Comparison of ENCODE assay signal across 8 cellular contexts in the genomic region with DNA sequence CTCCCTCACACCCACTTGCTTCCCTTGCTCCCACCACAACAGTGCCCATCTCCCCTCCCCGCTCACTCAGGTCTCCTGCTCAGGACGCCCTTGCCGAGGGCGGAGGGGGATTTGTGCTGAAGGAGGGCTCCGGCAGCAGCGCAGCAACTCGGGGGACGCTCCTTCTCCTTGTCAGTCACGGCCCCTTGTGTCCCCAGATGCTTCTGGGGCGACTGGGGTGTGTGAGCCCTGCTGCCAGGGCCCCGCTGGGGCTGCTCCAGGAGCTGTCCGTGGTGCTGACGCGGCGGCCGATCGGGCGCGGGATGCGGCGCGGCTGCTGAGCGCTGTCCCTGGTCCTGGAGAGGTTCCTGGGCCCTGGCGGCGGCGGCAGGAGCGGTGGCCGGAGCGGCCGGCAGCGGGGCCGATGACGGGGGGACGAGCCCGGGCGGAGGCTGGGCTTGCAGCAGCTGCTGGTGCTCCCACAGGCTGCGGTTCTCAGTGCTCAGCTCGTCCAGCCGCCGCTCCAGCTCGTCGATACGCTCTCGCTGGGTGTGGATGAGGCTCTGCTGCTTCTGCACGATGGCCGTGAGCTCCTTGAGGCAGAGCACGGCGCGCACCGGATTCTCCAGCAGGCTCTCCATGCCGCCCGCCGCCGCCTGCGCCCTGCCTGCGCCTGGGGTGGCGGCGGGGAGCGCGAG.
DNase-seq lines count a peak whose midpoint lies in the region; ATAC-seq and TF ChIP-seq lines count a peak whose summit lies in the region.
"Not testable (repeated sequence)": the region's sequence is repeated elsewhere in the genome, so short reads cannot be mapped to it uniquely, and the experiment has no call there.

No MANE protein-coding gene starts in this region.

- peak overlapping the region; percentile 83 for H3K4me2 ChIP-seq in hepatocyte

- not testable (repeated sequence) for H3K4me1 Mint-ChIP-seq in activated CD8-positive, alpha-beta memory T cell treated with anti-CD3 and anti-CD28 coated beads, Interleukin-2, amount 10 ng/mL, durations not matched to agents 7 days and 5 days; naive thymus-derived CD4-positive, alpha-beta T cell

- not testable (repeated sequence) for H2AFZ ChIP-seq in hepatocyte

- under 1% methylated on average over 19 of the region's 60 CpGs for WGBS in hepatocyte (ENCODE audit: low lambda C conversion rate, missing lambda C conversion rate)
- 0 to 3% methylated on average over 1 to 6 of the region's 60 CpGs for WGBS in testis, 2 donors

- not testable (repeated sequence) for TF ChIP-seq POLR2A in testis (IDR thresholded peaks at IDR 0.05)

- peak; percentile 47 for ATAC-seq in HG02938 (IDR thresholded peaks at IDR 0.05; ENCODE audit: unreplicated experiment)
- ATAC-seq in activated CD8-positive, alpha-beta memory T cell treated with anti-CD3 and anti-CD28 coated beads, Interleukin-2, amount 10 ng/mL, durations not matched to agents 7 days and 5 days = peak; percentile 99
- peak; percentile 99 for ATAC-seq in naive thymus-derived CD4-positive, alpha-beta T cell

- H3K79me2 ChIP-seq in hepatocyte = not testable (repeated sequence)

- CTCF ChIA-PET in activated CD8-positive, alpha-beta memory T cell treated with anti-CD3 and anti-CD28 coated beads, Interleukin-2, amount 10 ng/mL, durations not matched to agents 7 days and 5 days (lab: Charles Lee); naive thymus-derived CD4-positive, alpha-beta T cell (lab: Charles Lee): not testable (repeated sequence)

- peak overlapping the region in 24 of 59 donors; percentile 27 to 88 (median 70) for H3K27ac ChIP-seq in dorsolateral prefrontal cortex
- H3K27ac ChIP-seq in hepatocyte = peak overlapping the region; percentile 57
- H3K27ac ChIP-seq in naive thymus-derived CD4-positive, alpha-beta T cell (ENCODE audit: low read depth, low read length); testis: not testable (repeated sequence)

- not testable (repeated sequence) for H3K36me3 ChIP-seq in hepatocyte (replicated peaks; ENCODE audit: insufficient read depth, low read depth); naive thymus-derived CD4-positive, alpha-beta T cell (ENCODE audit: control insufficient read depth in 2 of 3, insufficient read depth in 3 of 3, low read length in 3 of 3); testis (ENCODE audit: low read depth, missing control alignments)

- not testable (repeated sequence) for H3K27me3 ChIP-seq in dorsolateral prefrontal cortex; hepatocyte; naive thymus-derived CD4-positive, alpha-beta T cell (ENCODE audit: control insufficient read depth in 2 of 2, insufficient read depth in 2 of 2, low read length in 2 of 2); testis

- DNase-seq in DMS53 (lab: John Stamatoyannopoulos, UW) (peak; percentile 67), NCI-H2227 treated with DMSO at 0.1 percent for 48 hours (lab: John Stamatoyannopoulos, UW) (peak; percentile 44), dorsolateral prefrontal cortex (peak in 7 of 10 donors; percentile 19 to 67 (median 53)), hepatocyte (ENCODE audit: low spot score) (peak; percentile 63), testis (peak; percentile 28)
- DNase-seq in activated CD8-positive, alpha-beta memory T cell treated with anti-CD3 and anti-CD28 coated beads, Interleukin-2, amount 10 ng/mL, durations not matched to agents 7 days and 5 days = not testable (repeated sequence)
- DNase-seq in naive thymus-derived CD4-positive, alpha-beta T cell = peak in 5 of 9 donors; percentile 6 to 36 (median 25)

- H3K4me1 ChIP-seq in hepatocyte (ENCODE audit: insufficient read depth); naive thymus-derived CD4-positive, alpha-beta T cell (ENCODE audit: control insufficient read depth in 2 of 2, insufficient read depth in 2 of 2, low read length in 2 of 2); testis: not testable (repeated sequence)

- not testable (repeated sequence) for H3K4me3 Mint-ChIP-seq in activated CD8-positive, alpha-beta memory T cell treated with anti-CD3 and anti-CD28 coated beads, Interleukin-2, amount 10 ng/mL, durations not matched to agents 7 days and 5 days; naive thymus-derived CD4-positive, alpha-beta T cell

- peak in 3 of 56 donors; percentile 7 to 23 (median 9) for TF ChIP-seq CTCF in dorsolateral prefrontal cortex (IDR thresholded peaks at IDR 0.05 in 54 of 56, conservative IDR thresholded peaks at IDR 0.05 in 2 of 56; ENCODE audit: low read depth in 1 of 56, partially characterized antibody in 56 of 56)
- not testable (repeated sequence) for TF ChIP-seq CTCF in hepatocyte (IDR thresholded peaks at IDR 0.05; ENCODE audit: poor library complexity); testis (IDR thresholded peaks at IDR 0.05)

- peaks cover 55% of the 10 kb centered on the region for H3K27me3 Mint-ChIP-seq in activated CD8-positive, alpha-beta memory T cell treated with anti-CD3 and anti-CD28 coated beads, Interleukin-2, amount 10 ng/mL, durations not matched to agents 7 days and 5 days
- H3K27me3 Mint-ChIP-seq in naive thymus-derived CD4-positive, alpha-beta T cell = peaks cover 18 to 51% (median 40%) of the 10 kb centered on the region in 5 donors

- peak overlapping the region in 53 of 59 donors; percentile 20 to 64 (median 45) for H3K4me3 ChIP-seq in dorsolateral prefrontal cortex
- H3K4me3 ChIP-seq in hepatocyte; naive thymus-derived CD4-positive, alpha-beta T cell (ENCODE audit: low read length); testis: not testable (repeated sequence)

- H4K20me1 ChIP-seq in hepatocyte (ENCODE audit: insufficient read depth, poor library complexity, severe bottlenecking) = not testable (repeated sequence)

- intact Hi-C loops in dorsolateral prefrontal cortex (cut with DNase I); naive thymus-derived CD4-positive, alpha-beta T cell (cut with micrococcal nuclease); testis (cut with DNase I; ENCODE audit: low total_unique reads): not testable (repeated sequence)

- not testable (repeated sequence) for H3K36me3 Mint-ChIP-seq in activated CD8-positive, alpha-beta memory T cell treated with anti-CD3 and anti-CD28 coated beads, Interleukin-2, amount 10 ng/mL, durations not matched to agents 7 days and 5 days; naive thymus-derived CD4-positive, alpha-beta T cell

- H3K9me3 Mint-ChIP-seq in activated CD8-positive, alpha-beta memory T cell treated with anti-CD3 and anti-CD28 coated beads, Interleukin-2, amount 10 ng/mL, durations not matched to agents 7 days and 5 days (ENCODE audit: low read depth) = not testable (repeated sequence)
- peaks cover 0 to 11% (median 1%) of the 10 kb centered on the region in 11 donors for H3K9me3 Mint-ChIP-seq in naive thymus-derived CD4-positive, alpha-beta T cell

- H3K9me2 ChIP-seq in hepatocyte (replicated peaks; ENCODE audit: insufficient read depth) = not testable (repeated sequence)

- H3K9me3 ChIP-seq in hepatocyte (ENCODE audit: low read depth); naive thymus-derived CD4-positive, alpha-beta T cell (ENCODE audit: control insufficient read depth in 2 of 3, low read length in 3 of 3); testis: not testable (repeated sequence)

- POLR2A ChIA-PET in naive thymus-derived CD4-positive, alpha-beta T cell (lab: Charles Lee) = not testable (repeated sequence)

- H3K27ac Mint-ChIP-seq in activated CD8-positive, alpha-beta memory T cell treated with anti-CD3 and anti-CD28 coated beads, Interleukin-2, amount 10 ng/mL, durations not matched to agents 7 days and 5 days; naive thymus-derived CD4-positive, alpha-beta T cell: not testable (repeated sequence)

Comparison
In these comparisons a context has a peak if more than half of its experiments do, and no peak if none do; other contexts are left out.
1. ATAC-seq: peak in every context shown above with its lines; median percentile 99 in activated CD8-positive, alpha-beta memory T cell treated with anti-CD3 and anti-CD28 coated beads, Interleukin-2, amount 10 ng/mL, durations not matched to agents 7 days and 5 days; 99 in naive thymus-derived CD4-positive, alpha-beta T cell; 47 in HG02938.